20 cellular contexts compared by ENCODE assay signal in genomic region chr9:133758228-133758627, GRCh38. TPM values are rescaled to one million over a fixed set of nuclear protein-coding genes. Genes with fewer than 3 reads are reported as not detected.
DNase-seq lines count a peak whose midpoint lies in the region; ATAC-seq and TF ChIP-seq lines count a peak whose summit lies in the region.
"Had no signal": no experiment of that assay in that cellular context is flagged by ENCODE, and none has a peak within 500 bp of the region (broad histone marks: within the 10 kb centered on the region; RNA-seq: fewer than 3 reads in every experiment).

No MANE protein-coding gene starts in this region.

- TF ChIP-seq POLR2A in ovary (IDR thresholded peaks at IDR 0.05) = no peak

- H3K27me3 ChIP-seq in ovary (no peaks in the 10 kb centered on the region), WERI-Rb-1 (ENCODE audit: insufficient read depth, low read depth, severe bottlenecking) (no peaks in the 10 kb centered on the region)

- H3K9me3 ChIP-seq in ovary (no peaks in the 10 kb centered on the region), WERI-Rb-1 (ENCODE audit: severe bottlenecking) (no peaks in the 10 kb centered on the region)

- H3K4me3 ChIP-seq in ovary (no peak overlapping the region), WERI-Rb-1 (ENCODE audit: low read depth, low read length) (no peak overlapping the region)

- H3K36me3 ChIP-seq in ovary (no peaks in the 10 kb centered on the region), WERI-Rb-1 (peaks cover 9% of the 10 kb centered on the region)

- ATAC-seq in HG03045 (IDR thresholded peaks at IDR 0.05; ENCODE audit: unreplicated experiment) = no peak

- peaks cover 22% of the 10 kb centered on the region for H3K27me3 Mint-ChIP-seq in activated T-cell treated with anti-CD3 and anti-CD28 coated beads, Interleukin-2, amount 50 U/mL, for 24 hours

- intact Hi-C loops in ovary (cut with DNase I) = no loop called here

- H3K4me3 Mint-ChIP-seq in activated T-cell treated with anti-CD3 and anti-CD28 coated beads, Interleukin-2, amount 50 U/mL, for 24 hours = no peak overlapping the region
- H3K4me3 Mint-ChIP-seq: CD14-positive monocyte, HFFc6 had no signal

- H3K4me1 ChIP-seq in ovary (ENCODE audit: insufficient read depth) = peaks cover 3% of the 10 kb centered on the region

- no peaks in the 10 kb centered on the region for H3K9me3 Mint-ChIP-seq in activated T-cell treated with anti-CD3 and anti-CD28 coated beads, Interleukin-2, amount 50 U/mL, for 24 hours
- H3K9me3 Mint-ChIP-seq: HFFc6 had no signal

- peak; percentile 18 for DNase-seq in activated T-cell treated with anti-CD3 and anti-CD28 coated beads, Interleukin-2, amount 50 U/mL, for 24 hours
- no peak for DNase-seq in activated T-cell treated with anti-CD3 and anti-CD28 coated beads, Interleukin-2, amount 50 U/mL, for 48 hours
- peak; percentile 24 for DNase-seq in islet precursor cell
- peak; percentile 7 to 41 (median 15) for DNase-seq in ovary
- no peak for DNase-seq in dedifferentiated amniotic fluid mesenchymal stem cell (ENCODE audit: extremely low spot score)
- DNase-seq in HPDE6-E6E7 (ENCODE audit: extremely low spot score) = no peak
- DNase-seq in WERI-Rb-1 = no peak
- DNase-seq: Calu3; GOT3; HFFc6; KG1; NCI-H1048; NCI-H2227 treated with DMSO at 0.1 percent for 48 hours; NCI-H526; NK-92 treated with Interleukin-12 subunit alpha and Interleukin-12 subunit beta, amount 100 ng/mL, for 24 hours; OCI-M1; RPMI8226 had no signal

- TF ChIP-seq CTCF in ovary (IDR thresholded peaks at IDR 0.05) = no peak
- TF ChIP-seq CTCF in WERI-Rb-1 (IDR thresholded peaks at IDR 0.05; ENCODE audit: low read depth, low read length) = no peak

- H3K36me3 Mint-ChIP-seq in activated T-cell treated with anti-CD3 and anti-CD28 coated beads, Interleukin-2, amount 50 U/mL, for 24 hours (ENCODE audit: low read depth) = no peaks in the 10 kb centered on the region

- 63 to 78% (median 65%) methylated on average over 7 of the region's 7 CpGs for WGBS in ovary, 3 donors

- H3K27ac Mint-ChIP-seq in activated T-cell treated with anti-CD3 and anti-CD28 coated beads, Interleukin-2, amount 50 U/mL, for 24 hours = no peak overlapping the region
- H3K27ac Mint-ChIP-seq: HFFc6 had no signal

- no peaks in the 10 kb centered on the region for H3K4me1 Mint-ChIP-seq in activated T-cell treated with anti-CD3 and anti-CD28 coated beads, Interleukin-2, amount 50 U/mL, for 24 hours (ENCODE audit: low read depth)

- H3K27ac ChIP-seq in ovary = no peak overlapping the region
- no peak overlapping the region for H3K27ac ChIP-seq in WERI-Rb-1
- H3K27ac ChIP-seq: HL-60 had no signal

- no peak for TF ChIP-seq EP300 in ovary (IDR thresholded peaks at IDR 0.05)

RNA-seq across cellular contexts. Expression of gene SARDH, which starts 20.1 kb away (rescaled TPM):
- total RNA-seq in ovary = 10 to 100 TPM in 1 of 7 donors, 1 to 10 TPM in 6; 2.5 to 10.0 (median 3.3) TPM
- polyA plus RNA-seq in ovary = 1 to 10 TPM; 2.8 to 5.0 TPM
- total RNA-seq: Calu3 had no signal
- polyA plus RNA-seq: CD14-positive monocyte had no signal

Comparison
In these comparisons a context has a peak if more than half of its experiments do, and no peak if none do; other contexts are left out.
1. DNase-seq: peak in activated T-cell treated with anti-CD3 and anti-CD28 coated beads, Interleukin-2, amount 50 U/mL, for 24 hours (single experiment), islet precursor cell (single experiment) and ovary (5 of 5); none in activated T-cell treated with anti-CD3 and anti-CD28 coated beads, Interleukin-2, amount 50 U/mL, for 48 hours (0 of 2), dedifferentiated amniotic fluid mesenchymal stem cell (single experiment), HPDE6-E6E7 (single experiment) and WERI-Rb-1 (single experiment).